ENCODE assay signal across 18 cellular contexts in the genomic region with DNA sequence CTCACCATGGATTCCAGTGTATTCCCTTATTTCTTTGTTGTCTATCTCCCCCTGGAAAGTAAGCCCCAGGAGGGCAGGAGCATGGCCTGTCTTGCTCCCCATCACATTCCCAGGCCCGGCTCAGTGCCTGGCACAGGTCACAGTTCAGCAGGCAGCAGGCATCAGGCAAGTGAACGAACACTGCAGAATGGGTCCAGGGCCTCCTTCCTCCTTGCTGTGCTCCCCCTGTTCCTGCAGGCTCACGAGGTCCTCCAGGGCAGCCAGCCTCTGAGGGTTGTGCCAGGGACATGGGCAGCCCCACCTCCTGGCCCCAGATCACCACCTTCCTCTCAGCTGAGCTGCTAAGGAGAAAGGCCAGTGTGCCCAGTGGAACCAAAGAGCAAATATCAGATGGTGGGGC. TPM values are rescaled to one million over a fixed set of nuclear protein-coding genes. Genes with fewer than 3 reads are reported as not detected.
DNase-seq lines count a peak whose midpoint lies in the region; ATAC-seq and TF ChIP-seq lines count a peak whose summit lies in the region.
"Had no signal": no experiment of that assay in that cellular context is flagged by ENCODE, and none has a peak within 500 bp of the region (broad histone marks: within the 10 kb centered on the region; RNA-seq: fewer than 3 reads in every experiment).

No MANE protein-coding gene starts in this region.

- H3K27me3 ChIP-seq in ascending aorta: no peaks in the 10 kb centered on the region
- no peaks in the 10 kb centered on the region for H3K27me3 ChIP-seq in heart left ventricle
- H3K27me3 ChIP-seq in aorta (ENCODE audit: control insufficient read depth in 1 of 2, insufficient read depth in 2 of 2, low read length in 1 of 2): no peaks in the 10 kb centered on the region
- H3K27me3 ChIP-seq in suprapubic skin: no peaks in the 10 kb centered on the region
- H3K27me3 ChIP-seq: ovary had no signal

- H3K4me1 ChIP-seq in ascending aorta (peaks cover 8 to 46% of the 10 kb centered on the region in 2 donors), heart left ventricle (peaks cover 3 to 62% (median 43%) of the 10 kb centered on the region in 12 donors), mucosa of descending colon (ENCODE audit: low read depth) (peaks cover 8% of the 10 kb centered on the region), aorta (ENCODE audit: control insufficient read depth in 1 of 2, insufficient read depth in 2 of 2, low read length in 2 of 2) (peaks cover 3 to 6% of the 10 kb centered on the region in 2 donors), suprapubic skin (peaks cover 18% of the 10 kb centered on the region)

- no peak for TF ChIP-seq POLR2A in heart left ventricle (IDR thresholded peaks at IDR 0.05)
- no peak for TF ChIP-seq POLR2A in suprapubic skin (IDR thresholded peaks at IDR 0.05)

- ATAC-seq in heart left ventricle (peak; percentile 71 to 84 (median 76)), mucosa of descending colon (peak; percentile 41), aorta (ENCODE audit: low FRiP score) (peak; percentile 63), GM19452 (IDR thresholded peaks at IDR 0.05; ENCODE audit: unreplicated experiment) (no peak)

- TF ChIP-seq CTCF in ascending aorta (IDR thresholded peaks at IDR 0.05) (no peak), heart left ventricle (IDR thresholded peaks at IDR 0.05) (no peak), mucosa of descending colon (IDR thresholded peaks at IDR 0.05) (no peak), suprapubic skin (IDR thresholded peaks at IDR 0.05) (no peak)

- DNase-seq in ascending aorta (ENCODE audit: low spot score in 2 of 2): no peak
- DNase-seq in heart left ventricle: peak in 4 of 5 donors; percentile 51 to 73 (median 66)
- DNase-seq in mucosa of descending colon: no peak
- no peak for DNase-seq in aorta
- DNase-seq in suprapubic skin (ENCODE audit: low spot score in 2 of 2): no peak
- DNase-seq in activated T-cell treated with anti-CD3 and anti-CD28 coated beads, Interleukin-2, amount 50 U/mL, for 1 hour: no peak
- DNase-seq: activated CD4-positive, alpha-beta memory T cell treated with anti-CD3 and anti-CD28 coated beads for 36 hours; activated T-cell treated with anti-CD3 and anti-CD28 coated beads, Interleukin-2, amount 50 U/mL, for 24 hours; DND-41; kidney glomerular epithelial cell; NCI-H1694; NCI-H2227 treated with DMSO at 0.1 percent for 48 hours; ovary; stimulated activated CD4-positive, alpha-beta T cell treated with anti-CD3 and anti-CD28 coated beads, Interleukin-4, amount 100 ng/mL, for 24 hours had no signal

- H3K4me3 ChIP-seq in ascending aorta (no peak overlapping the region), heart left ventricle (no peak overlapping the region), mucosa of descending colon (no peak overlapping the region), aorta (ENCODE audit: low read length in 2 of 2) (no peak overlapping the region), suprapubic skin (no peak overlapping the region)
- H3K4me3 ChIP-seq: ovary, skin epidermis had no signal

- no peak for TF ChIP-seq EP300 in suprapubic skin (IDR thresholded peaks at IDR 0.05)

- 50 to 55% (median 51%) methylated on average over 3 of the region's 3 CpGs for WGBS in heart left ventricle, 4 donors
- 15 to 22% methylated on average over 3 of the region's 3 CpGs for WGBS in aorta, 2 donors
- WGBS in suprapubic skin: 57% methylated on average over 3 of the region's 3 CpGs

- peak overlapping the region; percentile 70 to 82 for H3K27ac ChIP-seq in ascending aorta
- H3K27ac ChIP-seq in heart left ventricle: peak overlapping the region in 10 of 12 donors; percentile 32 to 74 (median 60)
- H3K27ac ChIP-seq in aorta (ENCODE audit: low read depth in 1 of 2, low read length in 2 of 2): peak overlapping the region in 1 of 2 donors; percentile 49
- no peak overlapping the region for H3K27ac ChIP-seq in suprapubic skin
- H3K27ac ChIP-seq: C4-2B, ovary had no signal

- H3K9me3 ChIP-seq in ascending aorta: no peaks in the 10 kb centered on the region
- H3K9me3 ChIP-seq in heart left ventricle: no peaks in the 10 kb centered on the region
- no peaks in the 10 kb centered on the region for H3K9me3 ChIP-seq in mucosa of descending colon
- H3K9me3 ChIP-seq in aorta (ENCODE audit: control insufficient read depth, low read length): no peaks in the 10 kb centered on the region
- H3K9me3 ChIP-seq in suprapubic skin: no peaks in the 10 kb centered on the region
- H3K9me3 ChIP-seq: ovary had no signal

- intact Hi-C loops in ascending aorta (cut with DNase I): loop anchor here (5.0 to 10.0 kb wide), 5 partner anchors 58 to 353 kb away; no protein-coding TSS in a partner anchor
- intact Hi-C loops in heart left ventricle (cut with DNase I): loop anchor here (2.0 to 10.0 kb wide), 6 partner anchors 38 to 356 kb away; a partner anchor contains a TSS
- intact Hi-C loops in mucosa of descending colon (cut with DNase I, micrococcal nuclease): loop anchor here in 1 of 2 donors (10.0 kb wide), 1 partner anchor 86 kb away; no protein-coding TSS in a partner anchor
- intact Hi-C loops in aorta (cut with DNase I): loop anchor here (5.0 to 10.0 kb wide), 4 partner anchors 38 to 356 kb away; no protein-coding TSS in a partner anchor

- H3K36me3 ChIP-seq in ascending aorta: peaks cover 5 to 23% of the 10 kb centered on the region in 2 donors
- peaks cover 0 to 52% (median 36%) of the 10 kb centered on the region in 9 donors for H3K36me3 ChIP-seq in heart left ventricle
- H3K36me3 ChIP-seq in mucosa of descending colon (ENCODE audit: low read depth): no peaks in the 10 kb centered on the region
- peaks cover 0 to 2% of the 10 kb centered on the region in 2 donors for H3K36me3 ChIP-seq in aorta (ENCODE audit: control insufficient read depth in 1 of 2, insufficient read depth in 2 of 2, low read length in 1 of 2)
- peaks cover 23% of the 10 kb centered on the region for H3K36me3 ChIP-seq in suprapubic skin
- H3K36me3 ChIP-seq: ovary had no signal

RNA-seq across cellular contexts. Expression of a gene that starts 41.8 kb away (rescaled TPM):
- total RNA-seq in ascending aorta (191 TPM), heart left ventricle (100 to 1,000 TPM; 225 to 434 (median 349) TPM), mucosa of descending colon (100 to 1,000 TPM; 177 to 434 (median 373) TPM), aorta (100 to 1,000 TPM; 243 to 273 TPM), suprapubic skin (100 to 1,000 TPM in 1 of 4 donors, 10 to 100 TPM in 3; 71.4 to 112 (median 77.7) TPM)
- polyA plus RNA-seq in heart left ventricle (100 to 1,000 TPM; 253 to 308 TPM), aorta (100 to 1,000 TPM; 159 to 232 TPM)

RNA-seq across cellular contexts. Expression of a gene that starts 55.0 kb away (rescaled TPM):
- total RNA-seq in ascending aorta (not detected), heart left ventricle (under 1 TPM in 2 of 9 donors, not detected in 7; 0.20 to 0.25 TPM), mucosa of descending colon (not detected), aorta (under 1 TPM in 1 of 2 donors, not detected in 1; 0.99 TPM), suprapubic skin (1 to 10 TPM; 1.1 to 5.5 (median 3.0) TPM)
- polyA plus RNA-seq in heart left ventricle (not detected), aorta (not detected)
- total RNA-seq: activated CD4-positive, alpha-beta memory T cell treated with anti-CD3 and anti-CD28 coated beads for 36 hours; bronchial epithelial cell had no signal
- polyA plus RNA-seq: ovary had no signal

Comparison
In these comparisons a context has a peak if more than half of its experiments do, and no peak if none do; other contexts are left out.
1. DNase-seq: peak in heart left ventricle (4 of 5); none in ascending aorta (0 of 2), mucosa of descending colon (0 of 3), aorta (0 of 2), suprapubic skin (0 of 2) and activated T-cell treated with anti-CD3 and anti-CD28 coated beads, Interleukin-2, amount 50 U/mL, for 1 hour (single experiment).